19 cellular contexts compared by ENCODE assay signal in the genomic region with DNA sequence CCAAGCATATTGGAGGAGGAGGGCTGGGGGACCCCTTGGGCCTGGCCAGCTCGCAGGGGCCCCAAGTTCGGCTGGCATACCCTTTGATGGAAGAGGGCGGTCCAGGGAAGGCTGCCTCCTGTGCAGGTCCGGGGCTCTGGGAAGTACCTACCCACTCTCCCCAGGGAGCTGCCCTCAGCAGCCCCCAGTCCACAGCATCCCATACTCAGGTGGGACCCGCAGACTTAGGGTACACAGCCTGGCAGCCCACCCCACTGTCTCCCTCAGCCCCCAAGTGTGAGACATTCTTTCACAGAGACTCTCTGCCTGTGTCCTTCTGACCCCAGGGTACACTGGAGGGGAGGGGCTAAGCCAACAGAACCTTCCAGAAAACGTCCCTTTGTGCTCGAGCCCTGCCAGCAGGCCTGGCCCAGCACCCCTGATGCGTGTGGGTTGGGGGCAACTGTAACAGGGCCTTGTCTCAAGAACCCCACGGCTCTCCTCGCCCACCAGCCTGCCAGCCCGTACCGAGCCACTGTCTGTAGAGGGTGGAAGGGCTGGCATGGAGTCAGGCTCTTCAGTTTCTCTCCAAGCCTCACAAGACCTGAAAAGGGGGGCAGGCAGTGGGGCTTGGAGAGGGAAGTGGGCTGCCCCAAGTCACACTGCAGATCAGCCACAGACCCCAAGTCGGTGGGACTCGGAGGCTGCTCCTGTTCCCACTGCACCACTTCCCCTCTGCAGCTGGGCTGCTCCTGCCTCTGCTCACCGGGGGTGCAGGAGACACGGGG. TPM values are rescaled to one million over a fixed set of nuclear protein-coding genes. Genes with fewer than 3 reads are reported as not detected.
DNase-seq lines count a peak whose midpoint lies in the region; ATAC-seq and TF ChIP-seq lines count a peak whose summit lies in the region.
"Had no signal": no experiment of that assay in that cellular context is flagged by ENCODE, and none has a peak within 500 bp of the region (broad histone marks: within the 10 kb centered on the region; RNA-seq: fewer than 3 reads in every experiment).

No MANE protein-coding gene starts in this region.

- H3K79me2 ChIP-seq in osteoblast (ENCODE audit: insufficient read depth, low read length): no peaks in the 10 kb centered on the region

- no peak overlapping the region for H2AFZ ChIP-seq in osteoblast (ENCODE audit: low read length)

- no peaks in the 10 kb centered on the region for H4K20me1 ChIP-seq in osteoblast (ENCODE audit: insufficient read depth, low read length)

- POLR2A ChIA-PET in RWPE1 (lab: Yijun Ruan, JAX; ENCODE audit: low non-redundant PET): no interaction called here

- no peaks in the 10 kb centered on the region for H3K27me3 ChIP-seq in osteoblast (ENCODE audit: insufficient read depth, low read length)
- H3K27me3 ChIP-seq: ascending aorta, uterus had no signal

- TF ChIP-seq CTCF in RWPE1 (conservative IDR thresholded peaks at IDR 0.05; ENCODE audit: low read depth) (no peak), osteoblast (IDR thresholded peaks at IDR 0.05; ENCODE audit: extremely low read depth, low read depth, low read length) (no peak)

- H3K27ac ChIP-seq in RWPE1 (peak overlapping the region; percentile 7; the same call in 1 of the 2 replicates), osteoblast (ENCODE audit: low read depth, low read length) (no peak overlapping the region)
- H3K27ac ChIP-seq: ascending aorta, psoas muscle, uterus had no signal

- intact Hi-C loops in Right ventricle myocardium superior (cut with DNase I): no loop called here
- intact Hi-C loops in left ventricle myocardium superior (cut with micrococcal nuclease): no loop called here

- H3K4me3 ChIP-seq in osteoblast (ENCODE audit: insufficient read depth, low read length): no peak overlapping the region
- H3K4me3 ChIP-seq: ascending aorta, HAP-1, psoas muscle, uterus had no signal

- no peak for ATAC-seq in Right ventricle myocardium superior (ENCODE audit: poor library complexity)
- no peak for ATAC-seq in left ventricle myocardium superior
- ATAC-seq: PC-3, psoas muscle had no signal

- no peaks in the 10 kb centered on the region for H3K4me1 ChIP-seq in osteoblast (ENCODE audit: insufficient read depth, low read length)
- H3K4me1 ChIP-seq: ascending aorta, HAP-1, psoas muscle, uterus had no signal

- DNase-seq in Right ventricle myocardium superior (peak; percentile 38), left ventricle myocardium superior (no peak), RWPE1 (ENCODE audit: low spot score) (no peak), osteoblast (ENCODE audit: insufficient read length, low spot score, missing footprints) (peak; percentile 81), NCI-H82 treated with DMSO at 0.1 percent for 48 hours (lab: John Stamatoyannopoulos, UW; ENCODE audit: unreplicated experiment) (no peak), hippocampal formation (lab: John Stamatoyannopoulos, UW) (no peak)
- DNase-seq: activated gamma-delta T cell treated with Interleukin-2 at 50 U/mL for 16 hours, EL, NCI-H2081, NCI-H526, PC-3, psoas muscle, SW 1271, uterus had no signal

- H3K4me2 ChIP-seq in osteoblast (ENCODE audit: insufficient read depth, low read length): no peak overlapping the region

- H3K9me3 ChIP-seq in osteoblast (ENCODE audit: low read depth, low read length): no peaks in the 10 kb centered on the region
- H3K9me3 ChIP-seq: ascending aorta, HAP-1, psoas muscle, uterus had no signal

- CTCF ChIA-PET in RWPE1 (lab: Yijun Ruan, JAX): no interaction called here

- H3K36me3 ChIP-seq in osteoblast (ENCODE audit: insufficient read depth, low read length): no peaks in the 10 kb centered on the region
- H3K36me3 ChIP-seq: ascending aorta, uterus had no signal

RNA-seq across cellular contexts. Expression of a gene that starts 7.0 kb away (rescaled TPM):
- total RNA-seq in Right ventricle myocardium superior: 1.2 TPM
- total RNA-seq in left ventricle myocardium superior: 1.6 TPM
- under 0.01 TPM in 2 replicates for total RNA-seq in osteoblast
- total RNA-seq: ascending aorta had no signal

RNA-seq across cellular contexts. Expression of a gene that starts 13.4 kb away (rescaled TPM):
- total RNA-seq in Right ventricle myocardium superior: 0.59 TPM
- 0.52 TPM for total RNA-seq in left ventricle myocardium superior
- 1.2 and 1.8 TPM in 2 replicates for total RNA-seq in osteoblast
- total RNA-seq: ascending aorta had no signal

RNA-seq across cellular contexts. Expression of a gene that starts 18.7 kb away (rescaled TPM):
- total RNA-seq in Right ventricle myocardium superior (6.4 TPM), left ventricle myocardium superior (10.2 TPM), osteoblast (not detected in 2 replicates)
- total RNA-seq: ascending aorta, endothelial cell of umbilical vein, frontal cortex, PC-3 had no signal

RNA-seq across cellular contexts. Expression of a gene that starts 35.6 kb away (rescaled TPM):
- 0.08 TPM for total RNA-seq in Right ventricle myocardium superior
- total RNA-seq in left ventricle myocardium superior: 0.22 TPM
- 0.29 and 0.36 TPM in 2 replicates for total RNA-seq in osteoblast
- total RNA-seq: ascending aorta, HT1080 had no signal

Comparison
In these comparisons a context has a peak if more than half of its experiments do, and no peak if none do; other contexts are left out.
1. DNase-seq: peak in Right ventricle myocardium superior (single experiment) and osteoblast (single experiment); none in left ventricle myocardium superior (single experiment), RWPE1 (single experiment), NCI-H82 treated with DMSO at 0.1 percent for 48 hours (single experiment) and hippocampal formation (0 of 2).